In genomic region chr10:92830478-92831389, GRCh38 we compare ENCODE assay signal across 9 cellular contexts. TPM values are rescaled to one million over a fixed set of nuclear protein-coding genes. Genes with fewer than 3 reads are reported as not detected.
A peak's percentile ranks its signal among the peaks of the same experiment; 100 is the strongest.
DNase-seq lines count a peak whose midpoint lies in the region; ATAC-seq and TF ChIP-seq lines count a peak whose summit lies in the region.
"Had no signal": no experiment of that assay in that cellular context is flagged by ENCODE, and none has a peak within 500 bp of the region (broad histone marks: within the 10 kb centered on the region; RNA-seq: fewer than 3 reads in every experiment).

No MANE protein-coding gene starts in this region.

- DNase-seq in GDM1 (lab: John Stamatoyannopoulos, UW) (peak; percentile 54), SKM-1 treated with dmso at 0.1 percent for 144 hours (lab: John Stamatoyannopoulos, UW; ENCODE audit: unreplicated experiment) (peak; percentile 80), coronary artery (ENCODE audit: low spot score) (no peak), pulmonary artery endothelial cell (ENCODE audit: low read depth, low spot score) (peak; percentile 52), H4 (ENCODE audit: low spot score) (no peak), DMS79 treated with DMSO at 0.1 percent for 48 hours (lab: John Stamatoyannopoulos, UW) (no peak)
- DNase-seq: cortex of kidney had no signal

- H3K27ac ChIP-seq in coronary artery = peak overlapping the region in 1 of 2 donors; percentile 55

- no peak for ATAC-seq in GM18909 (IDR thresholded peaks at IDR 0.05; ENCODE audit: poor library complexity, unreplicated experiment)
- no peak for ATAC-seq in HG02763 (IDR thresholded peaks at IDR 0.05; ENCODE audit: unreplicated experiment)

- H3K4me3 ChIP-seq in coronary artery = peak overlapping the region; percentile 30

- TF ChIP-seq CTCF in coronary artery (IDR thresholded peaks at IDR 0.05) = no peak

RNA-seq across cellular contexts. Expression of gene EXOC6, which starts 17.6 kb away (rescaled TPM):
- total RNA-seq in pulmonary artery endothelial cell = 129 and 228 TPM in 2 replicates
- total RNA-seq in H4 (2014; rRNA removed; shearing (Covaris generic)) = 6.9 and 8.8 TPM in 2 replicates

Comparison
In these comparisons a context has a peak if more than half of its experiments do, and no peak if none do; other contexts are left out.
1. DNase-seq: peak in GDM1 (single experiment), SKM-1 treated with dmso at 0.1 percent for 144 hours (single experiment) and pulmonary artery endothelial cell (single experiment); none in coronary artery (single experiment), H4 (single experiment) and DMS79 treated with DMSO at 0.1 percent for 48 hours (single experiment).
2. RNA of gene EXOC6, which starts 17.6 kb away (total RNA-seq): 129 to 228 TPM in pulmonary artery endothelial cell; 6.9 to 8.8 TPM in H4; every median in the first group is over 10 times any median in the second.